ENCODE assay signal across 8 cellular contexts in genomic region chr2:230220347-230220969, GRCh38. TPM values are rescaled to one million over a fixed set of nuclear protein-coding genes. Genes with fewer than 3 reads are reported as not detected.
DNase-seq lines count a peak whose midpoint lies in the region; ATAC-seq lines count a peak whose summit lies in the region.

No MANE protein-coding gene starts in this region.

- peaks cover 34% of the 10 kb centered on the region for H3K36me3 Mint-ChIP-seq in activated T-helper 1 cell treated with anti-CD3 and anti-CD28 coated beads, Interleukin-12 subunit alpha, Interleukin-12 subunit beta, Interleukin-2, Interleukin-4 antibody, amounts not matched to agents 30 ng/mL and 10 ng/mL and 1 ng/mL, durations not matched to agents 14 hours and 24 hours and 36 hours (ENCODE audit: low read depth)
- H3K36me3 Mint-ChIP-seq in immature natural killer cell: peaks cover 2 to 12% (median 9%) of the 10 kb centered on the region in 3 donors

- peak overlapping the region; percentile 58 to 64 for H3K9ac ChIP-seq in stomach smooth muscle (ENCODE audit: low read length in 2 of 2)

- peak; percentile 20 for DNase-seq in DMS 273 (lab: John Stamatoyannopoulos, UW; ENCODE audit: unreplicated experiment)
- DNase-seq in DMS 273 treated with DMSO at 0.1 percent for 48 hours (lab: John Stamatoyannopoulos, UW): no peak
- DNase-seq in activated T-helper 1 cell treated with anti-CD3 and anti-CD28 coated beads, Interleukin-12 subunit alpha, Interleukin-12 subunit beta, Interleukin-2, Interleukin-4 antibody, amounts not matched to agents 30 ng/mL and 10 ng/mL and 1 ng/mL, durations not matched to agents 14 hours and 24 hours and 36 hours (ENCODE audit: low spot score): no peak
- DNase-seq in immature natural killer cell: no peak
- no peak for DNase-seq in C1 segment of cervical spinal cord (lab: John Stamatoyannopoulos, UW)

- peak overlapping the region; percentile 63 to 98 for H3K4me3 ChIP-seq in stomach smooth muscle (ENCODE audit: low read length in 2 of 2)

- no peaks in the 10 kb centered on the region for H3K27me3 ChIP-seq in stomach smooth muscle (ENCODE audit: control insufficient read depth in 1 of 2, insufficient read depth in 2 of 2, low read length in 2 of 2)

- H3K4me1 Mint-ChIP-seq in activated T-helper 1 cell treated with anti-CD3 and anti-CD28 coated beads, Interleukin-12 subunit alpha, Interleukin-12 subunit beta, Interleukin-2, Interleukin-4 antibody, amounts not matched to agents 30 ng/mL and 10 ng/mL and 1 ng/mL, durations not matched to agents 14 hours and 24 hours and 36 hours (ENCODE audit: low read depth): peaks cover 77% of the 10 kb centered on the region
- peaks cover 58 to 69% of the 10 kb centered on the region in 2 donors for H3K4me1 Mint-ChIP-seq in immature natural killer cell

- ATAC-seq in HG03108 (IDR thresholded peaks at IDR 0.05; ENCODE audit: unreplicated experiment) (no peak), HG03378 (IDR thresholded peaks at IDR 0.05; ENCODE audit: unreplicated experiment) (no peak)

- H3K27ac Mint-ChIP-seq in activated T-helper 1 cell treated with anti-CD3 and anti-CD28 coated beads, Interleukin-12 subunit alpha, Interleukin-12 subunit beta, Interleukin-2, Interleukin-4 antibody, amounts not matched to agents 30 ng/mL and 10 ng/mL and 1 ng/mL, durations not matched to agents 14 hours and 24 hours and 36 hours: peak overlapping the region; percentile 95
- H3K27ac Mint-ChIP-seq in immature natural killer cell: peak overlapping the region; percentile 97 to 100 (median 98)

- H3K36me3 ChIP-seq in stomach smooth muscle (ENCODE audit: control insufficient read depth in 2 of 2, insufficient read depth in 2 of 2, low read length in 2 of 2): peaks cover 3% of the 10 kb centered on the region in 2 donors

- H3K4me3 Mint-ChIP-seq in activated T-helper 1 cell treated with anti-CD3 and anti-CD28 coated beads, Interleukin-12 subunit alpha, Interleukin-12 subunit beta, Interleukin-2, Interleukin-4 antibody, amounts not matched to agents 30 ng/mL and 10 ng/mL and 1 ng/mL, durations not matched to agents 14 hours and 24 hours and 36 hours: peak overlapping the region; percentile 93
- peak overlapping the region; percentile 96 to 99 (median 98) for H3K4me3 Mint-ChIP-seq in immature natural killer cell

- no peaks in the 10 kb centered on the region for H3K9me3 ChIP-seq in stomach smooth muscle (ENCODE audit: control insufficient read depth in 2 of 2, low read length in 2 of 2)

- peak overlapping the region; percentile 71 for H3K27ac ChIP-seq in stomach smooth muscle (ENCODE audit: low read length)

- H3K9me3 Mint-ChIP-seq in activated T-helper 1 cell treated with anti-CD3 and anti-CD28 coated beads, Interleukin-12 subunit alpha, Interleukin-12 subunit beta, Interleukin-2, Interleukin-4 antibody, amounts not matched to agents 30 ng/mL and 10 ng/mL and 1 ng/mL, durations not matched to agents 14 hours and 24 hours and 36 hours: no peaks in the 10 kb centered on the region
- H3K9me3 Mint-ChIP-seq in immature natural killer cell: no peaks in the 10 kb centered on the region

- H3K27me3 Mint-ChIP-seq in activated T-helper 1 cell treated with anti-CD3 and anti-CD28 coated beads, Interleukin-12 subunit alpha, Interleukin-12 subunit beta, Interleukin-2, Interleukin-4 antibody, amounts not matched to agents 30 ng/mL and 10 ng/mL and 1 ng/mL, durations not matched to agents 14 hours and 24 hours and 36 hours (ENCODE audit: insufficient read depth): no peaks in the 10 kb centered on the region
- H3K27me3 Mint-ChIP-seq in immature natural killer cell (ENCODE audit: low read depth in 3 of 3): peaks cover 0 to 9% (median 1%) of the 10 kb centered on the region in 3 donors

- H3K4me1 ChIP-seq in stomach smooth muscle (ENCODE audit: control insufficient read depth, insufficient read depth, low read length): peaks cover 3% of the 10 kb centered on the region

- intact Hi-C loops in activated T-helper 1 cell treated with anti-CD3 and anti-CD28 coated beads, Interleukin-12 subunit alpha, Interleukin-12 subunit beta, Interleukin-2, Interleukin-4 antibody, amounts not matched to agents 30 ng/mL and 10 ng/mL and 1 ng/mL, durations not matched to agents 14 hours and 24 hours and 36 hours (cut with micrococcal nuclease): loop anchor here (10.0 kb wide), 1 partner anchor 574 kb away; no protein-coding TSS in a partner anchor

RNA-seq across cellular contexts. Expression of gene SP110, which starts 0.7 kb away (rescaled TPM):
- 141 and 142 TPM in 2 replicates for total RNA-seq in activated T-helper 1 cell treated with anti-CD3 and anti-CD28 coated beads, Interleukin-12 subunit alpha, Interleukin-12 subunit beta, Interleukin-2, Interleukin-4 antibody, amounts not matched to agents 30 ng/mL and 10 ng/mL and 1 ng/mL, durations not matched to agents 14 hours and 24 hours and 36 hours
- 10 to 100 TPM; 49.0 to 97.9 (median 60.5) TPM for polyA plus RNA-seq in immature natural killer cell

RNA-seq across cellular contexts. Expression of gene SP140, which starts 5.1 kb away (rescaled TPM):
- 235 and 243 TPM in 2 replicates for total RNA-seq in activated T-helper 1 cell treated with anti-CD3 and anti-CD28 coated beads, Interleukin-12 subunit alpha, Interleukin-12 subunit beta, Interleukin-2, Interleukin-4 antibody, amounts not matched to agents 30 ng/mL and 10 ng/mL and 1 ng/mL, durations not matched to agents 14 hours and 24 hours and 36 hours
- polyA plus RNA-seq in immature natural killer cell: 10 to 100 TPM; 17.2 to 34.6 (median 19.3) TPM
